ENCODE assay signal across 9 cellular contexts in genomic region chr2:46351388-46352141, GRCh38. TPM values are rescaled to one million over a fixed set of nuclear protein-coding genes. Genes with fewer than 3 reads are reported as not detected.
DNase-seq lines count a peak whose midpoint lies in the region; ATAC-seq and TF ChIP-seq lines count a peak whose summit lies in the region.
"Had no signal": no experiment of that assay in that cellular context is flagged by ENCODE, and none has a peak within 500 bp of the region (broad histone marks: within the 10 kb centered on the region; RNA-seq: fewer than 3 reads in every experiment).

No MANE protein-coding gene starts in this region.

- peak overlapping the region; percentile 65 for H3K4me3 Mint-ChIP-seq in activated CD4-positive, alpha-beta memory T cell treated with anti-CD3 and anti-CD28 coated beads, Interleukin-2, amount 10 ng/mL, durations not matched to agents 7 days and 5 days
- H3K4me3 Mint-ChIP-seq in effector memory CD8-positive, alpha-beta T cell: peak overlapping the region; percentile 80 to 83

- peaks cover 70% of the 10 kb centered on the region for H3K4me1 Mint-ChIP-seq in activated CD4-positive, alpha-beta memory T cell treated with anti-CD3 and anti-CD28 coated beads, Interleukin-2, amount 10 ng/mL, durations not matched to agents 7 days and 5 days
- peaks cover 29 to 35% of the 10 kb centered on the region in 2 donors for H3K4me1 Mint-ChIP-seq in effector memory CD8-positive, alpha-beta T cell (ENCODE audit: low read depth in 2 of 2)

- no peaks in the 10 kb centered on the region for H3K9me2 ChIP-seq in MM.1S (replicated peaks; ENCODE audit: insufficient read depth, low read length)

- no peaks in the 10 kb centered on the region for H3K9me3 Mint-ChIP-seq in activated CD4-positive, alpha-beta memory T cell treated with anti-CD3 and anti-CD28 coated beads, Interleukin-2, amount 10 ng/mL, durations not matched to agents 7 days and 5 days
- no peaks in the 10 kb centered on the region for H3K9me3 Mint-ChIP-seq in effector memory CD8-positive, alpha-beta T cell

- H3K4me3 ChIP-seq in BLaER1 (peak overlapping the region; percentile 56), MM.1S (ENCODE audit: low read length) (no peak overlapping the region)

- H3K27ac Mint-ChIP-seq in activated CD4-positive, alpha-beta memory T cell treated with anti-CD3 and anti-CD28 coated beads, Interleukin-2, amount 10 ng/mL, durations not matched to agents 7 days and 5 days: peak overlapping the region; percentile 97
- H3K27ac Mint-ChIP-seq in effector memory CD8-positive, alpha-beta T cell: peak overlapping the region; percentile 71 to 89

- peaks cover 51% of the 10 kb centered on the region for H3K36me3 Mint-ChIP-seq in activated CD4-positive, alpha-beta memory T cell treated with anti-CD3 and anti-CD28 coated beads, Interleukin-2, amount 10 ng/mL, durations not matched to agents 7 days and 5 days (ENCODE audit: low read depth)
- H3K36me3 Mint-ChIP-seq in effector memory CD8-positive, alpha-beta T cell (ENCODE audit: insufficient read depth): no peaks in the 10 kb centered on the region

- H3K4me1 ChIP-seq in BLaER1 (peaks cover 100% of the 10 kb centered on the region), MM.1S (ENCODE audit: low read length) (peaks cover 19% of the 10 kb centered on the region)

- peak; percentile 85 for ATAC-seq in effector memory CD8-positive, alpha-beta T cell (replicated peaks)
- no peak for ATAC-seq in GM21723 (IDR thresholded peaks at IDR 0.05; ENCODE audit: unreplicated experiment)

- no peaks in the 10 kb centered on the region for H3K27me3 ChIP-seq in BLaER1
- no peaks in the 10 kb centered on the region for H3K27me3 ChIP-seq in MM.1S (replicated peaks; ENCODE audit: insufficient read depth, low read length)

- H3K27ac ChIP-seq in BLaER1 (peak overlapping the region; percentile 85), MM.1S (ENCODE audit: low read length) (no peak overlapping the region)

- H3K27me3 Mint-ChIP-seq in activated CD4-positive, alpha-beta memory T cell treated with anti-CD3 and anti-CD28 coated beads, Interleukin-2, amount 10 ng/mL, durations not matched to agents 7 days and 5 days: no peaks in the 10 kb centered on the region
- H3K27me3 Mint-ChIP-seq in effector memory CD8-positive, alpha-beta T cell: no peaks in the 10 kb centered on the region

- POLR2A ChIA-PET in activated CD4-positive, alpha-beta memory T cell treated with anti-CD3 and anti-CD28 coated beads, Interleukin-2, amount 10 ng/mL, durations not matched to agents 7 days and 5 days (lab: Charles Lee): no interaction called here

- CTCF ChIA-PET in activated CD4-positive, alpha-beta memory T cell treated with anti-CD3 and anti-CD28 coated beads, Interleukin-2, amount 10 ng/mL, durations not matched to agents 7 days and 5 days (lab: Charles Lee): interaction anchor here (1.8 to 2.1 kb wide), 2 partner anchors 12 to 289 kb away, joined by 4 to 8 read pairs; no protein-coding TSS in a partner anchor

- no peak for TF ChIP-seq CTCF in MM.1S (IDR thresholded peaks at IDR 0.05; ENCODE audit: low read length)

- H3K9me3 ChIP-seq in BLaER1: peaks cover 4% of the 10 kb centered on the region; the same call in 1 of the 2 replicates
- H3K9me3 ChIP-seq in MM.1S (replicated peaks; ENCODE audit: insufficient read depth, low read length): no peaks in the 10 kb centered on the region

- H4K20me1 ChIP-seq in BLaER1: no peaks in the 10 kb centered on the region
- no peaks in the 10 kb centered on the region for H4K20me1 ChIP-seq in MM.1S (ENCODE audit: insufficient read depth, low read length)

- H3K36me3 ChIP-seq in BLaER1: peaks cover 8% of the 10 kb centered on the region; the same call in 1 of the 2 replicates
- no peaks in the 10 kb centered on the region for H3K36me3 ChIP-seq in MM.1S (replicated peaks; ENCODE audit: insufficient read depth, low read length)

- peaks cover 10% of the 10 kb centered on the region for H3F3A ChIP-seq in MM.1S (ENCODE audit: insufficient read depth, low read length)

- H2AFZ ChIP-seq in MM.1S (ENCODE audit: low read length): no peak overlapping the region

- peak; percentile 88 for DNase-seq in activated CD4-positive, alpha-beta memory T cell treated with anti-CD3 and anti-CD28 coated beads, Interleukin-2, amount 10 ng/mL, durations not matched to agents 7 days and 5 days
- peak; percentile 23 to 49 (median 28) for DNase-seq in effector memory CD8-positive, alpha-beta T cell
- peak; percentile 64 for DNase-seq in stimulated activated CD4-positive, alpha-beta T cell treated with anti-CD3 and anti-CD28 coated beads, Interleukin-12 subunit alpha, Interleukin-12 subunit beta, amount 100 ng/mL, for 4 hours
- no peak for DNase-seq in NCI-H2196 (lab: John Stamatoyannopoulos, UW; ENCODE audit: unreplicated experiment)
- no peak for DNase-seq in NCI-H1105 treated with DMSO at 0.1 percent for 48 hours (lab: John Stamatoyannopoulos, UW)
- DNase-seq in MM.1S: no peak
- DNase-seq: ACHN had no signal

- H3K9ac ChIP-seq in BLaER1 (peak overlapping the region; percentile 71), MM.1S (ENCODE audit: low read length) (no peak overlapping the region)

- H3K79me2 ChIP-seq in MM.1S (ENCODE audit: low read length): no peaks in the 10 kb centered on the region

- H3K4me2 ChIP-seq in BLaER1 (peak overlapping the region; percentile 91), MM.1S (ENCODE audit: low read depth, low read length) (no peak overlapping the region)

RNA-seq across cellular contexts. Expression of gene EPAS1, which starts 54.4 kb away (rescaled TPM):
- total RNA-seq in activated CD4-positive, alpha-beta memory T cell treated with anti-CD3 and anti-CD28 coated beads, Interleukin-2, amount 10 ng/mL, durations not matched to agents 7 days and 5 days: 10 to 100 TPM; 76.3 to 79.0 TPM

Comparison
In these comparisons a context has a peak if more than half of its experiments do, and no peak if none do; other contexts are left out.
1. DNase-seq: peak in activated CD4-positive, alpha-beta memory T cell treated with anti-CD3 and anti-CD28 coated beads, Interleukin-2, amount 10 ng/mL, durations not matched to agents 7 days and 5 days (single experiment), effector memory CD8-positive, alpha-beta T cell (3 of 3) and stimulated activated CD4-positive, alpha-beta T cell treated with anti-CD3 and anti-CD28 coated beads, Interleukin-12 subunit alpha, Interleukin-12 subunit beta, amount 100 ng/mL, for 4 hours (single experiment); none in NCI-H2196 (single experiment), NCI-H1105 treated with DMSO at 0.1 percent for 48 hours (single experiment) and MM.1S (single experiment).